ENCODE assay signal across 17 cellular contexts in the genomic region with DNA sequence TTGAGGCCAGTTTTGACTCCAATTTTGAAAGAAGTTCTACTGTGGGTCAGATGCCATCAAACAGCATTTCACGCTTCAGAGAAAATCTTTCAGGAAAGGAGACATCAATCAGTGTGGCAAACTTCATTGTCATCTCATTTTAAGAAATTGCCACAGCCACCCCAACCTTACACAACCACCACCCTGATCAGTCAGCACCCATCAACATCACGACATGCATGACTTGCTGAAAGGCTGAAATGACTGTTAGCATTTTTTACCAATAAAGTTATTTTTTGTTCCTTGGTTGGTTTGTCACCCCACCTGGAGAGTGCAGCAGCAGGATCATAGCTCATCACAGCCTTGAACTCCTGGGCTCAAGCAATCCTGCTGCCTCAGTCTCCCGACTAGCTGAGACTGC.
"Had no signal": no experiment of that assay in that cellular context is flagged by ENCODE, and none has a peak within 500 bp of the region (broad histone marks: within the 10 kb centered on the region; RNA-seq: fewer than 3 reads in every experiment).

No MANE protein-coding gene starts in this region.

- H3K4me1 Mint-ChIP-seq: immature natural killer cell had no signal

- H3K9me3 Mint-ChIP-seq: activated T-helper 2 cell treated with anti-CD3 and anti-CD28 coated beads, Interferon-gamma antibody, Interleukin-2, Interleukin-4, amounts not matched to agents 10 μg/mL and 5 μg/mL and 100 μg/mL, durations not matched to agents 14 hours and 24 hours and 36 hours; immature natural killer cell; neural progenitor cell had no signal

- H3K27ac Mint-ChIP-seq: activated T-helper 2 cell treated with anti-CD3 and anti-CD28 coated beads, Interferon-gamma antibody, Interleukin-2, Interleukin-4, amounts not matched to agents 10 μg/mL and 5 μg/mL and 100 μg/mL, durations not matched to agents 14 hours and 24 hours and 36 hours; neural progenitor cell had no signal

- H3K4me1 ChIP-seq: colonic mucosa, esophagus squamous epithelium, neural progenitor cell had no signal

- H3K36me3 ChIP-seq: colonic mucosa, pancreas had no signal

- H3K9me3 ChIP-seq: colonic mucosa, esophagus squamous epithelium, pancreas, transverse colon had no signal

- H3K27ac ChIP-seq: colonic mucosa, esophagus squamous epithelium, neural progenitor cell, pancreas, transverse colon had no signal

- H3K4me3 Mint-ChIP-seq: immature natural killer cell, neural progenitor cell had no signal

- H3K27me3 ChIP-seq: colonic mucosa, esophagus squamous epithelium, neural progenitor cell, pancreas, transverse colon had no signal

- FAIRE-seq: pancreas, TTC549 had no signal

- ATAC-seq: left colon, pancreas had no signal

- H3K4me3 ChIP-seq: colonic mucosa, esophagus squamous epithelium, lung, neural progenitor cell, pancreas, transverse colon had no signal

- DNase-seq: activated CD4-positive, CD25-positive, alpha-beta regulatory T cell; activated naive CD4-positive, alpha-beta T cell treated with anti-CD3 and anti-CD28 coated beads, Interleukin-2, amount 50 U/mL, for 16 hours; caudate nucleus; colonic mucosa; esophagus squamous epithelium; foreskin fibroblast; glutamatergic neuron; immature natural killer cell; left colon; midbrain; pancreas; stimulated activated CD4-positive, alpha-beta T cell treated with anti-CD3 and anti-CD28 coated beads, Interleukin-4, amount 100 ng/mL, for 4 hours; transverse colon had no signal
